1 cellular context compared by ENCODE assay signal in genomic region chr7:121278120-121279021, GRCh38.
TF ChIP-seq lines count a peak whose summit lies in the region.

No MANE protein-coding gene starts in this region.

TF ChIP-seq in K562, 482 proteins besides CTCF, POLR2A, EP300 and RAD21 (continued from another document and continues in another):
- TF ChIP-seq ZBTB12 (CRISPR knock-in tag; IDR thresholded peaks at IDR 0.05) (no peak), MXI1 (IDR thresholded peaks at IDR 0.05; ENCODE audit: low read depth, low read length) (no peak), PBX2 (CRISPR knock-in tag; IDR thresholded peaks at IDR 0.05; ENCODE audit: low read depth) (no peak), PBX2 (tag; conservative IDR thresholded peaks at IDR 0.05; ENCODE audit: low read depth) (peak; percentile 78), HMBOX1 (IDR thresholded peaks at IDR 0.05) (peak; percentile 66; the same call in 1 of the 2 replicates), ZFPM2 (CRISPR knock-in tag; IDR thresholded peaks at IDR 0.05) (no peak), MEF2D (tag; conservative IDR thresholded peaks at IDR 0.05; ENCODE audit: low read depth) (peak; percentile 75), CBFA2T3 (IDR thresholded peaks at IDR 0.05) (peak; percentile 92), GTF2F1 (IDR thresholded peaks at IDR 0.05; ENCODE audit: low read depth, low read length) (no peak), CHD7 (IDR thresholded peaks at IDR 0.05; ENCODE audit: low read depth, low read length) (no peak), SIX5 (IDR thresholded peaks at IDR 0.05; ENCODE audit: borderline replicate concordance in 1 of 2, insufficient read depth in 1 of 2, low read depth in 1 of 2, low read length in 2 of 2) (no peak), CREB1 (IDR thresholded peaks at IDR 0.05) (no peak; the same call in 1 of the 2 replicates), CREB1 (CRISPR knock-in tag; IDR thresholded peaks at IDR 0.05) (no peak), MAFK (IDR thresholded peaks at IDR 0.05; ENCODE audit: low read length) (peak; percentile 23), ATF3 (IDR thresholded peaks at IDR 0.05) (peak; percentile 92), ATF3 (CRISPR knock-in tag; conservative IDR thresholded peaks at IDR 0.05) (peak; percentile 77), ATF7 (IDR thresholded peaks at IDR 0.05) (peak; percentile 52; the same call in 1 of the 2 replicates), MLLT1 (IDR thresholded peaks at IDR 0.05) (no peak), TSC22D4 (tag; IDR thresholded peaks at IDR 0.05) (no peak), ZNF311 (CRISPR knock-in tag; IDR thresholded peaks at IDR 0.05) (no peak), ARNT (IDR thresholded peaks at IDR 0.05) (0 out of 4 replicates have a peak, but pooled peaks of 1 of the 2 experiments have one; percentile 26), HDAC3 (IDR thresholded peaks at IDR 0.05; ENCODE audit: borderline replicate concordance, partially characterized antibody) (peak; percentile 55), PRMT5 (CRISPR knock-in tag; IDR thresholded peaks at IDR 0.05) (no peak), NBN (IDR thresholded peaks at IDR 0.05; ENCODE audit: low read depth) (no peak), BRCA1 (IDR thresholded peaks at IDR 0.05) (no peak), BRCA1 (CRISPR knock-in tag; IDR thresholded peaks at IDR 0.05) (no peak), KAT2B (IDR thresholded peaks at IDR 0.05; ENCODE audit: low read depth, low read length) (no peak), MAFF (IDR thresholded peaks at IDR 0.05; ENCODE audit: low read length) (peak; percentile 45; the same call in 1 of the 2 replicates), BCLAF1 (IDR thresholded peaks at IDR 0.05; ENCODE audit: borderline replicate concordance in 1 of 2, control insufficient read depth in 1 of 2, low read depth in 2 of 2, low read length in 1 of 2) (no peak), SMARCC2 (IDR thresholded peaks at IDR 0.05; ENCODE audit: low read depth) (peak; percentile 89), SAP30 (IDR thresholded peaks at IDR 0.05; ENCODE audit: borderline replicate concordance, insufficient read depth, low read depth, low read length, poor library complexity, severe bottlenecking) (no peak), FOXK2 (conservative IDR thresholded peaks at IDR 0.05 in 1 of 2, IDR thresholded peaks at IDR 0.05 in 1 of 2; ENCODE audit: low read depth in 2 of 2) (peak; percentile 21 to 25; a peak in 1 of 4 replicates), MCM5 (IDR thresholded peaks at IDR 0.05; ENCODE audit: low read depth) (no peak), HLTF (IDR thresholded peaks at IDR 0.05) (no peak)
- TF ChIP-seq, protein P1, sequence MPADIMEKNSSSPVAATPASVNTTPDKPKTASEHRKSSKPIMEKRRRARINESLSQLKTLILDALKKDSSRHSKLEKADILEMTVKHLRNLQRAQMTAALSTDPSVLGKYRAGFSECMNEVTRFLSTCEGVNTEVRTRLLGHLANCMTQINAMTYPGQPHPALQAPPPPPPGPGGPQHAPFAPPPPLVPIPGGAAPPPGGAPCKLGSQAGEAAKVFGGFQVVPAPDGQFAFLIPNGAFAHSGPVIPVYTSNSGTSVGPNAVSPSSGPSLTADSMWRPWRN (IDR thresholded peaks at IDR 0.05; ENCODE audit: low read depth) = peak; percentile 65; the same call in 1 of the 2 replicates
